6 cellular contexts compared by ENCODE assay signal in the genomic region with DNA sequence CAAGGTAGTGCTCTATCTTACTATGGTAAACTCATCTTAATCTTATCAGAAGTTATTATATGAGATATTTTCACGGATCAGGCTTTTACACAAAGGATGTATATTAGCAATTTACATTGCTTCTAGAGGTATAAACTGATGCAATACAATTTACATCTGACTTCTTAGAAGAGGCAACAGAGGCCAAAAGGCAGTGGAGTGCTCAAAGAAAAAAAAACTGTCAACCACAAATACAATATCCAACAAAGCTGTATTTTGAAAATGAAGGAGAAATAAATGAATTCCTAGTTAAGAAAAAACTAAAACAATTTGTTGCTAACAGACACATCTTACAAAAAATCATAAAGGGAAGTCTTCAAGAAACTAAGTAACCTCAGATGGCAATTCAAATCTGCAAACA.
"Had no signal": no experiment of that assay in that cellular context is flagged by ENCODE, and none has a peak within 500 bp of the region (broad histone marks: within the 10 kb centered on the region; RNA-seq: fewer than 3 reads in every experiment).

No MANE protein-coding gene starts in this region.

- H3K27ac ChIP-seq: HL-60 had no signal

- H3K27me3 Mint-ChIP-seq: IgD-negative memory B cell had no signal

- DNase-seq: IMR-90, KBM-7 had no signal

- H3K4me1 Mint-ChIP-seq: IgD-negative memory B cell had no signal

- H3K4me3 Mint-ChIP-seq: IgD-negative memory B cell had no signal

- H3K27ac Mint-ChIP-seq: IgD-negative memory B cell had no signal

- ATAC-seq: HepG2, K562 had no signal

- H3K36me3 Mint-ChIP-seq: IgD-negative memory B cell had no signal

- H3K4me3 ChIP-seq: K562 had no signal
